Comparison of ENCODE assay signal across 11 cellular contexts in genomic region chr19:6354098-6354674, GRCh38. TPM values are rescaled to one million over a fixed set of nuclear protein-coding genes. Genes with fewer than 3 reads are reported as not detected.
DNase-seq lines count a peak whose midpoint lies in the region; TF ChIP-seq lines count a peak whose summit lies in the region.
"Had no signal": no experiment of that assay in that cellular context is flagged by ENCODE, and none has a peak within 500 bp of the region (broad histone marks: within the 10 kb centered on the region; RNA-seq: fewer than 3 reads in every experiment).

No MANE protein-coding gene starts in this region.

- H3K4me3 ChIP-seq in BE2C (ENCODE audit: low read depth, low read length): no peak overlapping the region
- H3K4me3 ChIP-seq in H7 (ENCODE audit: insufficient read depth, low read depth, low read length): no peak overlapping the region

- H3K4me1 Mint-ChIP-seq in activated naive CD4-positive, alpha-beta T cell treated with anti-CD3 and anti-CD28 coated beads, Interleukin-2, amount 10 ng/mL, durations not matched to agents 7 days and 5 days: no peaks in the 10 kb centered on the region
- H3K4me1 Mint-ChIP-seq in activated naive CD4-positive, alpha-beta T cell treated with anti-CD3 and anti-CD28 coated beads for 36 hours (ENCODE audit: low read depth): no peaks in the 10 kb centered on the region
- no peaks in the 10 kb centered on the region for H3K4me1 Mint-ChIP-seq in T-helper 2 cell treated with Interferon-gamma antibody and Interleukin-4, amounts not matched to agents 5 μg/mL and 100 μg/mL, for 36 hours (ENCODE audit: low read depth)

- H3K36me3 Mint-ChIP-seq in activated naive CD4-positive, alpha-beta T cell treated with anti-CD3 and anti-CD28 coated beads, Interleukin-2, amount 10 ng/mL, durations not matched to agents 7 days and 5 days: peaks cover 10% of the 10 kb centered on the region
- no peaks in the 10 kb centered on the region for H3K36me3 Mint-ChIP-seq in activated naive CD4-positive, alpha-beta T cell treated with anti-CD3 and anti-CD28 coated beads for 36 hours (ENCODE audit: low read depth)
- H3K36me3 Mint-ChIP-seq in T-helper 2 cell treated with Interferon-gamma antibody and Interleukin-4, amounts not matched to agents 5 μg/mL and 100 μg/mL, for 36 hours (ENCODE audit: low read depth): no peaks in the 10 kb centered on the region

- H3K27ac Mint-ChIP-seq in activated naive CD4-positive, alpha-beta T cell treated with anti-CD3 and anti-CD28 coated beads, Interleukin-2, amount 10 ng/mL, durations not matched to agents 7 days and 5 days: no peak overlapping the region
- H3K27ac Mint-ChIP-seq in activated naive CD4-positive, alpha-beta T cell treated with anti-CD3 and anti-CD28 coated beads for 36 hours: no peak overlapping the region
- H3K27ac Mint-ChIP-seq in T-helper 2 cell treated with Interferon-gamma antibody and Interleukin-4, amounts not matched to agents 5 μg/mL and 100 μg/mL, for 36 hours: no peak overlapping the region

- no peaks in the 10 kb centered on the region for H3K9me3 Mint-ChIP-seq in activated naive CD4-positive, alpha-beta T cell treated with anti-CD3 and anti-CD28 coated beads, Interleukin-2, amount 10 ng/mL, durations not matched to agents 7 days and 5 days
- H3K9me3 Mint-ChIP-seq in activated naive CD4-positive, alpha-beta T cell treated with anti-CD3 and anti-CD28 coated beads for 36 hours: no peaks in the 10 kb centered on the region
- no peaks in the 10 kb centered on the region for H3K9me3 Mint-ChIP-seq in T-helper 2 cell treated with Interferon-gamma antibody and Interleukin-4, amounts not matched to agents 5 μg/mL and 100 μg/mL, for 36 hours

- DNase-seq in BE2C: no peak
- peak; percentile 57 for DNase-seq in H7
- peak; percentile 32 for DNase-seq in astrocyte of the hippocampus (ENCODE audit: low read depth, low spot score)
- DNase-seq in lung microvascular endothelial cell (ENCODE audit: low read depth in 2 of 2): peak; percentile 37 to 52
- DNase-seq in pons (ENCODE audit: low spot score): no peak
- DNase-seq in activated naive CD4-positive, alpha-beta T cell treated with anti-CD3 and anti-CD28 coated beads, Interleukin-2, amount 10 ng/mL, durations not matched to agents 7 days and 5 days: no peak
- no peak for DNase-seq in activated naive CD4-positive, alpha-beta T cell treated with anti-CD3 and anti-CD28 coated beads for 36 hours
- no peak for DNase-seq in T-helper 2 cell treated with Interferon-gamma antibody and Interleukin-4, amounts not matched to agents 5 μg/mL and 100 μg/mL, for 36 hours (ENCODE audit: low spot score)
- DNase-seq: NCI-H510A, occipital lobe, T-helper 2 cell had no signal

- peak; percentile 38 for TF ChIP-seq CTCF in BE2C (IDR thresholded peaks at IDR 0.05; ENCODE audit: low read depth, low read length)

- intact Hi-C loops in activated naive CD4-positive, alpha-beta T cell treated with anti-CD3 and anti-CD28 coated beads for 36 hours (cut with micrococcal nuclease): no loop called here

- no peaks in the 10 kb centered on the region for H3K36me3 ChIP-seq in BE2C
- H3K36me3 ChIP-seq in H7 (replicated peaks; ENCODE audit: control insufficient read depth, insufficient read depth, low read length): no peaks in the 10 kb centered on the region

- CTCF ChIA-PET in activated naive CD4-positive, alpha-beta T cell treated with anti-CD3 and anti-CD28 coated beads, Interleukin-2, amount 10 ng/mL, durations not matched to agents 7 days and 5 days (lab: Charles Lee): interaction anchor here (0.7 to 1.4 kb wide), 2 partner anchors 18 to 196 kb away, joined by 3 read pairs; partner anchors contain the start of gene ALKBH7
- CTCF ChIA-PET in activated naive CD4-positive, alpha-beta T cell treated with anti-CD3 and anti-CD28 coated beads for 36 hours (lab: Charles Lee): no interaction called here

- H3K9me3 ChIP-seq in BE2C: no peaks in the 10 kb centered on the region; the same call in 1 of the 2 replicates

- H3K27me3 ChIP-seq in BE2C (peaks cover 4% of the 10 kb centered on the region), H7 (ENCODE audit: control insufficient read depth, insufficient read depth, low read length) (peaks cover 2% of the 10 kb centered on the region; the same call in 1 of the 2 replicates)

- H3K4me3 Mint-ChIP-seq in activated naive CD4-positive, alpha-beta T cell treated with anti-CD3 and anti-CD28 coated beads, Interleukin-2, amount 10 ng/mL, durations not matched to agents 7 days and 5 days: no peak overlapping the region
- H3K4me3 Mint-ChIP-seq in activated naive CD4-positive, alpha-beta T cell treated with anti-CD3 and anti-CD28 coated beads for 36 hours: no peak overlapping the region
- no peak overlapping the region for H3K4me3 Mint-ChIP-seq in T-helper 2 cell treated with Interferon-gamma antibody and Interleukin-4, amounts not matched to agents 5 μg/mL and 100 μg/mL, for 36 hours

- no peaks in the 10 kb centered on the region for H3K27me3 Mint-ChIP-seq in activated naive CD4-positive, alpha-beta T cell treated with anti-CD3 and anti-CD28 coated beads, Interleukin-2, amount 10 ng/mL, durations not matched to agents 7 days and 5 days
- no peaks in the 10 kb centered on the region for H3K27me3 Mint-ChIP-seq in activated naive CD4-positive, alpha-beta T cell treated with anti-CD3 and anti-CD28 coated beads for 36 hours (ENCODE audit: low read depth)
- no peaks in the 10 kb centered on the region for H3K27me3 Mint-ChIP-seq in T-helper 2 cell treated with Interferon-gamma antibody and Interleukin-4, amounts not matched to agents 5 μg/mL and 100 μg/mL, for 36 hours (ENCODE audit: low read depth)

- H3K4me1 ChIP-seq in BE2C: no peaks in the 10 kb centered on the region

RNA-seq across cellular contexts. Expression of gene CLPP, which starts 7.1 kb away (rescaled TPM):
- polyA plus RNA-seq in BE2C (2012; ENCODE audit: insufficient read depth, insufficient read length, low read depth): 351 TPM
- 90.1 and 95.6 TPM in 2 replicates for total RNA-seq in H7 (2014; rRNA removed; shearing (Covaris generic))
- total RNA-seq in lung microvascular endothelial cell: 47.9 and 54.8 TPM in 2 replicates
- total RNA-seq in activated naive CD4-positive, alpha-beta T cell treated with anti-CD3 and anti-CD28 coated beads for 36 hours: 100 to 1,000 TPM; 176 to 180 TPM

RNA-seq across cellular contexts. Expression of gene ALKBH7, which starts 18.4 kb away (rescaled TPM):
- polyA plus RNA-seq in BE2C (2012; ENCODE audit: insufficient read depth, insufficient read length, low read depth): 127 TPM
- total RNA-seq in H7 (2014; rRNA removed; shearing (Covaris generic)): 74.3 and 90.4 TPM in 2 replicates
- 30.7 and 40.5 TPM in 2 replicates for total RNA-seq in lung microvascular endothelial cell
- total RNA-seq in activated naive CD4-positive, alpha-beta T cell treated with anti-CD3 and anti-CD28 coated beads for 36 hours: 10 to 100 TPM; 39.5 to 42.4 TPM

RNA-seq across cellular contexts. Expression of gene ACER1, which starts 20.8 kb away (rescaled TPM):
- polyA plus RNA-seq in BE2C (2012; ENCODE audit: insufficient read depth, insufficient read length, low read depth): not detected
- not detected in 2 replicates for total RNA-seq in H7 (2014; rRNA removed; shearing (Covaris generic))
- not detected in 2 replicates for total RNA-seq in lung microvascular endothelial cell
- total RNA-seq in activated naive CD4-positive, alpha-beta T cell treated with anti-CD3 and anti-CD28 coated beads for 36 hours: not detected
- total RNA-seq: occipital lobe had no signal

RNA-seq across cellular contexts. Expression of gene PSPN, which starts 21.5 kb away (rescaled TPM):
- polyA plus RNA-seq in BE2C (2012; ENCODE audit: insufficient read depth, insufficient read length, low read depth): 2.3 TPM
- total RNA-seq in H7 (2014; rRNA removed; shearing (Covaris generic)): 1.4 and 1.7 TPM in 2 replicates
- 0.44 and 1.2 TPM in 2 replicates for total RNA-seq in lung microvascular endothelial cell
- total RNA-seq in activated naive CD4-positive, alpha-beta T cell treated with anti-CD3 and anti-CD28 coated beads for 36 hours: 1 to 10 TPM; 1.9 to 2.5 TPM

RNA-seq across cellular contexts. Expression of gene GTF2F1, which starts 38.8 kb away (rescaled TPM):
- 283 TPM for polyA plus RNA-seq in BE2C (2012; ENCODE audit: insufficient read depth, insufficient read length, low read depth)
- 53.6 and 59.9 TPM in 2 replicates for total RNA-seq in H7 (2014; rRNA removed; shearing (Covaris generic))
- 35.1 and 36.7 TPM in 2 replicates for total RNA-seq in lung microvascular endothelial cell
- total RNA-seq in activated naive CD4-positive, alpha-beta T cell treated with anti-CD3 and anti-CD28 coated beads for 36 hours: 10 to 100 TPM; 53.5 to 63.0 TPM

Comparison
In these comparisons a context has a peak if more than half of its experiments do, and no peak if none do; other contexts are left out.
1. DNase-seq: peak in H7 (single experiment), astrocyte of the hippocampus (single experiment) and lung microvascular endothelial cell (2 of 2); none in BE2C (single experiment), pons (single experiment), activated naive CD4-positive, alpha-beta T cell treated with anti-CD3 and anti-CD28 coated beads, Interleukin-2, amount 10 ng/mL, durations not matched to agents 7 days and 5 days (single experiment), activated naive CD4-positive, alpha-beta T cell treated with anti-CD3 and anti-CD28 coated beads for 36 hours (single experiment) and T-helper 2 cell treated with Interferon-gamma antibody and Interleukin-4, amounts not matched to agents 5 μg/mL and 100 μg/mL, for 36 hours (single experiment).